In genomic region chr20:35306931-35307517, GRCh38 we compare ENCODE assay signal across 8 cellular contexts. TPM values are rescaled to one million over a fixed set of nuclear protein-coding genes. Genes with fewer than 3 reads are reported as not detected.
DNase-seq lines count a peak whose midpoint lies in the region; ATAC-seq, FAIRE-seq and TF ChIP-seq lines count a peak whose summit lies in the region.

No MANE protein-coding gene starts in this region.

- peak; percentile 48 for DNase-seq in stimulated activated CD4-positive, alpha-beta T cell treated with anti-CD3 and anti-CD28 coated beads, Interleukin-15, amount 100 ng/mL, for 24 hours
- no peak for DNase-seq in stimulated activated CD4-positive, alpha-beta T cell treated with anti-CD3 and anti-CD28 coated beads, Interleukin-2, amount 100 ng/mL, for 48 hours
- DNase-seq in NCI-H2227 (lab: John Stamatoyannopoulos, UW; ENCODE audit: unreplicated experiment) (peak; percentile 71), fibroblast of the conjunctiva (ENCODE audit: low read depth) (peak; percentile 70), omental fat pad (ENCODE audit: low spot score) (no peak), H54 (ENCODE audit: insufficient read length, low spot score) (no peak)
- peak; percentile 22 for DNase-seq in activated CD4-positive, alpha-beta T cell treated with anti-CD3 and anti-CD28 coated beads, Interleukin-2, amount 50 U/mL, for 1 hour

- no peak for TF ChIP-seq POLR2A in H54 (IDR thresholded peaks at IDR 0.05; ENCODE audit: low read depth, low read length)

- TF ChIP-seq CTCF in omental fat pad (IDR thresholded peaks at IDR 0.05), result no peak

- ATAC-seq in omental fat pad (ENCODE audit: low FRiP score), result peak; percentile 26
- ATAC-seq in GM21737 (IDR thresholded peaks at IDR 0.05; ENCODE audit: unreplicated experiment), result no peak

- no peak for FAIRE-seq in H54 (lab: Jason Lieb, UNC)

RNA-seq across cellular contexts. Expression of gene FAM83C, which starts 14.8 kb away (rescaled TPM):
- under 1 TPM in 1 of 4 donors, not detected in 3; 0.09 TPM for total RNA-seq in omental fat pad

RNA-seq across cellular contexts. Expression of gene EIF6, which starts 22.5 kb away (rescaled TPM):
- total RNA-seq in omental fat pad, result 10 to 100 TPM; 63.7 to 89.4 (median 85.2) TPM

RNA-seq across cellular contexts. Expression of gene MMP24OS, which starts 29.1 kb away (rescaled TPM):
- 10 to 100 TPM; 12.8 to 35.6 (median 23.7) TPM for total RNA-seq in omental fat pad

Comparison
In these comparisons a context has a peak if more than half of its experiments do, and no peak if none do; other contexts are left out.
1. DNase-seq: peak in stimulated activated CD4-positive, alpha-beta T cell treated with anti-CD3 and anti-CD28 coated beads, Interleukin-15, amount 100 ng/mL, for 24 hours (single experiment), NCI-H2227 (single experiment), activated CD4-positive, alpha-beta T cell treated with anti-CD3 and anti-CD28 coated beads, Interleukin-2, amount 50 U/mL, for 1 hour (single experiment) and fibroblast of the conjunctiva (single experiment); none in stimulated activated CD4-positive, alpha-beta T cell treated with anti-CD3 and anti-CD28 coated beads, Interleukin-2, amount 100 ng/mL, for 48 hours (0 of 2), omental fat pad (single experiment) and H54 (single experiment).